10 cellular contexts compared by ENCODE assay signal in genomic region chr7:137342751-137343482, GRCh38. TPM values are rescaled to one million over a fixed set of nuclear protein-coding genes. Genes with fewer than 3 reads are reported as not detected.
DNase-seq lines count a peak whose midpoint lies in the region; ATAC-seq and TF ChIP-seq lines count a peak whose summit lies in the region.
"Had no signal": no experiment of that assay in that cellular context is flagged by ENCODE, and none has a peak within 500 bp of the region (broad histone marks: within the 10 kb centered on the region; RNA-seq: fewer than 3 reads in every experiment).

No MANE protein-coding gene starts in this region.

- H3K4me3 Mint-ChIP-seq in MCF 10A (ENCODE audit: unreplicated experiment) = peak overlapping the region; percentile 68
- H3K4me3 Mint-ChIP-seq in activated naive CD4-positive, alpha-beta T cell treated with anti-CD3 and anti-CD28 coated beads, Interleukin-2, amount 10 ng/mL, durations not matched to agents 7 days and 5 days = no peak overlapping the region

- 0 out of 2 replicates have a peak, but pooled peaks cover 1% of the 10 kb centered on the region for H3K27me3 ChIP-seq in H7 (ENCODE audit: control insufficient read depth, insufficient read depth, low read length)
- H3K27me3 ChIP-seq in iPS-18a (ENCODE audit: control insufficient read depth, insufficient read depth, low read length) = peaks cover 19% of the 10 kb centered on the region
- no peaks in the 10 kb centered on the region for H3K27me3 ChIP-seq in sigmoid colon

- peaks cover 63% of the 10 kb centered on the region for H3K27me3 Mint-ChIP-seq in MCF 10A (ENCODE audit: insufficient read depth, unreplicated experiment)
- H3K27me3 Mint-ChIP-seq in activated naive CD4-positive, alpha-beta T cell treated with anti-CD3 and anti-CD28 coated beads, Interleukin-2, amount 10 ng/mL, durations not matched to agents 7 days and 5 days = peaks cover 11% of the 10 kb centered on the region

- peak overlapping the region; percentile 58 for H3K4me3 ChIP-seq in H7 (ENCODE audit: insufficient read depth, low read depth, low read length)
- peak overlapping the region; percentile 67 for H3K4me3 ChIP-seq in iPS-18a (ENCODE audit: low read length)
- peak overlapping the region; percentile 39 to 54 (median 50) for H3K4me3 ChIP-seq in sigmoid colon

- H3K36me3 Mint-ChIP-seq in MCF 10A (ENCODE audit: insufficient read depth, unreplicated experiment) = no peaks in the 10 kb centered on the region
- no peaks in the 10 kb centered on the region for H3K36me3 Mint-ChIP-seq in activated naive CD4-positive, alpha-beta T cell treated with anti-CD3 and anti-CD28 coated beads, Interleukin-2, amount 10 ng/mL, durations not matched to agents 7 days and 5 days

- peak overlapping the region; percentile 65 for H3K9ac ChIP-seq in iPS-18a (ENCODE audit: low read length)
- H3K9ac ChIP-seq: KMS-11 had no signal

- H3K9me3 ChIP-seq in iPS-18a (ENCODE audit: control insufficient read depth, low read depth, low read length) (no peaks in the 10 kb centered on the region), sigmoid colon (no peaks in the 10 kb centered on the region)

- peak; percentile 7 for DNase-seq in H7
- DNase-seq in MCF 10A (ENCODE audit: unreplicated experiment) = no peak
- DNase-seq in sigmoid colon = no peak
- no peak for DNase-seq in activated effector memory CD4-positive, alpha-beta T cell treated with anti-CD3 and anti-CD28 coated beads, Interleukin-2, amount 50 U/mL, for 16 hours
- no peak for DNase-seq in LoVo (ENCODE audit: low spot score)
- no peak for DNase-seq in activated naive CD4-positive, alpha-beta T cell treated with anti-CD3 and anti-CD28 coated beads, Interleukin-2, amount 10 ng/mL, durations not matched to agents 7 days and 5 days
- DNase-seq: T-helper 2 cell had no signal

- peaks cover 5% of the 10 kb centered on the region for H3K4me1 Mint-ChIP-seq in MCF 10A (ENCODE audit: insufficient read depth, unreplicated experiment)
- no peaks in the 10 kb centered on the region for H3K4me1 Mint-ChIP-seq in activated naive CD4-positive, alpha-beta T cell treated with anti-CD3 and anti-CD28 coated beads, Interleukin-2, amount 10 ng/mL, durations not matched to agents 7 days and 5 days

- TF ChIP-seq POLR2A in sigmoid colon (IDR thresholded peaks at IDR 0.05) = no peak

- no peak for TF ChIP-seq EP300 in sigmoid colon (IDR thresholded peaks at IDR 0.05)

- H3K27ac Mint-ChIP-seq in MCF 10A (ENCODE audit: low read depth, unreplicated experiment) = no peak overlapping the region
- no peak overlapping the region for H3K27ac Mint-ChIP-seq in activated naive CD4-positive, alpha-beta T cell treated with anti-CD3 and anti-CD28 coated beads, Interleukin-2, amount 10 ng/mL, durations not matched to agents 7 days and 5 days

- CTCF ChIA-PET in MCF 10A (lab: Yijun Ruan, JAX) = interaction anchor here (0.6 to 1.2 kb wide), 2 partner anchors 39 to 105 kb away, joined by 3 to 4 read pairs; no protein-coding TSS in a partner anchor
- CTCF ChIA-PET in activated naive CD4-positive, alpha-beta T cell treated with anti-CD3 and anti-CD28 coated beads, Interleukin-2, amount 10 ng/mL, durations not matched to agents 7 days and 5 days (lab: Charles Lee) = no interaction called here

- peaks cover 21% of the 10 kb centered on the region for H3K4me1 ChIP-seq in iPS-18a (ENCODE audit: control insufficient read depth, low read depth, low read length)
- peaks cover 0 to 18% (median 11%) of the 10 kb centered on the region in 4 donors for H3K4me1 ChIP-seq in sigmoid colon

- peak overlapping the region; percentile 0 for H3K27ac ChIP-seq in iPS-18a (ENCODE audit: low read length)
- H3K27ac ChIP-seq in sigmoid colon = peak overlapping the region in 3 of 4 donors; percentile 30 to 66 (median 43)
- H3K27ac ChIP-seq: KMS-11 had no signal

- intact Hi-C loops in MCF 10A (cut with micrococcal nuclease) (no loop called here), sigmoid colon (cut with DNase I) (no loop called here)

- POLR2A ChIA-PET in MCF 10A (lab: Yijun Ruan, JAX) = no interaction called here

- H3K9me3 Mint-ChIP-seq in MCF 10A (ENCODE audit: unreplicated experiment) = no peaks in the 10 kb centered on the region
- no peaks in the 10 kb centered on the region for H3K9me3 Mint-ChIP-seq in activated naive CD4-positive, alpha-beta T cell treated with anti-CD3 and anti-CD28 coated beads, Interleukin-2, amount 10 ng/mL, durations not matched to agents 7 days and 5 days

- no peaks in the 10 kb centered on the region for H3K36me3 ChIP-seq in H7 (replicated peaks; ENCODE audit: control insufficient read depth, insufficient read depth, low read length)
- H3K36me3 ChIP-seq in iPS-18a (ENCODE audit: control insufficient read depth, low read depth, low read length) = no peaks in the 10 kb centered on the region
- H3K36me3 ChIP-seq in sigmoid colon = no peaks in the 10 kb centered on the region

- no peak for ATAC-seq in GM21528 (IDR thresholded peaks at IDR 0.05; ENCODE audit: low FRiP score, unreplicated experiment)

- no TSS peak for BruUV-seq in MCF 10A (replicated peaks; lab: Mats Ljungman, UMichigan)

- no peak for TF ChIP-seq CTCF in MCF 10A (IDR thresholded peaks at IDR 0.05; ENCODE audit: unreplicated experiment)
- no peak for TF ChIP-seq CTCF in sigmoid colon (IDR thresholded peaks at IDR 0.05)

- WGBS in sigmoid colon, 2 donors = 9 to 11% methylated on average over 12 of the region's 12 CpGs

RNA-seq across cellular contexts. Expression of gene PTN, which starts 0.6 kb away (rescaled TPM):
- total RNA-seq in H7 (2014; rRNA removed; shearing (Covaris generic)) = 15.0 and 17.3 TPM in 2 replicates
- total RNA-seq in MCF 10A (2022) = 0.26 TPM in 1 of 2 replicates, not detected in the other
- 10 to 100 TPM; 31.0 to 52.3 (median 41.3) TPM for total RNA-seq in sigmoid colon
- polyA plus RNA-seq in sigmoid colon = 1 to 10 TPM in 2 of 3 donors, not detected in 1; 4.4 to 5.4 TPM

Comparison
In these comparisons a context has a peak if more than half of its experiments do, and no peak if none do; other contexts are left out.
1. RNA of gene PTN, which starts 0.6 kb away (total RNA-seq): 31.0 to 52.3 TPM in sigmoid colon and 15.0 to 17.3 TPM in H7; 0.26 TPM in MCF 10A; every median in the first group is over 10 times any median in the second.
2. Peak in every context shown above with its lines, with median percentiles within 50 percentile points of each other: H3K4me3 ChIP-seq.